Comparison of ENCODE assay signal across 1 cellular context in the genomic region with DNA sequence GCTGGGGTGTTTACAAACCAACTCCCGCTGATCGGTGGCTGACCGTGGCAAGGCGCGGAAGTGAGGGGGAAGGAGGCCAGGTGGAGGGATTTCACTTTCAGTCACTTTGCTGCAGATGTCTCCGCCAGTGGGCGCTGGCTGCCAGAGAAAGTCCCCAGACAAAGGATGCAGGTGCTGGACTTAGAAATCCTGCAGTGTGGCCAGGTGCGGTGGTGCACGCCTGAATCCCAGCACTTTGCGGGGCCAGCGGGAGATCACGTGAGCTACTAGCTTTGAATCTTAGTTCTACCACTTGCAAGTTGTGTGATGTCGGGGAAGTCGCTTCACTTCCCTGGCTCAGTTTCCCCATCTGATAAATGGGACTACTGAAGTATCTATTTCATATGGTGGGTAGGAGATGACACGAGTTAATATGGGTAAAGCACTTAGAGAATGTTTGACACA.
TF ChIP-seq lines count a peak whose summit lies in the region.

No MANE protein-coding gene starts in this region.

TF ChIP-seq in HepG2, 621 proteins besides CTCF, POLR2A, EP300 and RAD21 (continued from another document and continues in another):
- TF ChIP-seq, protein P1, sequence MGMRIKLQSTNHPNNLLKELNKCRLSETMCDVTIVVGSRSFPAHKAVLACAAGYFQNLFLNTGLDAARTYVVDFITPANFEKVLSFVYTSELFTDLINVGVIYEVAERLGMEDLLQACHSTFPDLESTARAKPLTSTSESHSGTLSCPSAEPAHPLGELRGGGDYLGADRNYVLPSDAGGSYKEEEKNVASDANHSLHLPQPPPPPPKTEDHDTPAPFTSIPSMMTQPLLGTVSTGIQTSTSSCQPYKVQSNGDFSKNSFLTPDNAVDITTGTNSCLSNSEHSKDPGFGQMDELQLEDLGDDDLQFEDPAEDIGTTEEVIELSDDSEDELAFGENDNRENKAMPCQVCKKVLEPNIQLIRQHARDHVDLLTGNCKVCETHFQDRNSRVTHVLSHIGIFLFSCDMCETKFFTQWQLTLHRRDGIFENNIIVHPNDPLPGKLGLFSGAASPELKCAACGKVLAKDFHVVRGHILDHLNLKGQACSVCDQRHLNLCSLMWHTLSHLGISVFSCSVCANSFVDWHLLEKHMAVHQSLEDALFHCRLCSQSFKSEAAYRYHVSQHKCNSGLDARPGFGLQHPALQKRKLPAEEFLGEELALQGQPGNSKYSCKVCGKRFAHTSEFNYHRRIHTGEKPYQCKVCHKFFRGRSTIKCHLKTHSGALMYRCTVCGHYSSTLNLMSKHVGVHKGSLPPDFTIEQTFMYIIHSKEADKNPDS (CRISPR knock-in tag; IDR thresholded peaks at IDR 0.05), result no peak
- TF ChIP-seq ARNTL (CRISPR knock-in tag; IDR thresholded peaks at IDR 0.05) (no peak), ZNF10 (CRISPR knock-in tag; IDR thresholded peaks at IDR 0.05; ENCODE audit: borderline replicate concordance, low read depth) (no peak), PHF20 (CRISPR knock-in tag; IDR thresholded peaks at IDR 0.05) (no peak), ZNF143 (CRISPR knock-in tag; IDR thresholded peaks at IDR 0.05) (peak; percentile 30; the same call in 1 of the 2 replicates), ELF3 (CRISPR knock-in tag; IDR thresholded peaks at IDR 0.05) (peak; percentile 68; the same call in 1 of the 2 replicates), RFX1 (IDR thresholded peaks at IDR 0.05) (no peak), RBFOX2 (IDR thresholded peaks at IDR 0.05; ENCODE audit: low read depth, low read length) (no peak), ZNF652 (CRISPR knock-in tag; IDR thresholded peaks at IDR 0.05; ENCODE audit: borderline replicate concordance, low read depth) (no peak), MED8 (CRISPR knock-in tag; IDR thresholded peaks at IDR 0.05; ENCODE audit: insufficient replicate concordance) (no peak), NPAS2 (CRISPR knock-in tag; IDR thresholded peaks at IDR 0.05; ENCODE audit: borderline replicate concordance) (no peak), ZNF552 (CRISPR knock-in tag; IDR thresholded peaks at IDR 0.05; ENCODE audit: borderline replicate concordance) (no peak), SRF (IDR thresholded peaks at IDR 0.05; ENCODE audit: low read depth, low read length) (no peak), CHD4 (IDR thresholded peaks at IDR 0.05; ENCODE audit: borderline replicate concordance, low read length) (peak; percentile 64; the same call in 1 of the 2 replicates), DMAP1 (CRISPR knock-in tag; IDR thresholded peaks at IDR 0.05) (no peak), JUNB (CRISPR knock-in tag; IDR thresholded peaks at IDR 0.05; ENCODE audit: borderline replicate concordance) (no peak), TARDBP (CRISPR knock-in tag; IDR thresholded peaks at IDR 0.05) (peak; percentile 73; the same call in 1 of the 2 replicates), ZNF432 (CRISPR knock-in tag; IDR thresholded peaks at IDR 0.05; ENCODE audit: borderline replicate concordance) (no peak), U2AF1 (optimal IDR thresholded peaks at IDR 0.05; ENCODE audit: low read depth, low read length) (no peak), ZSCAN21 (CRISPR knock-in tag; IDR thresholded peaks at IDR 0.05; ENCODE audit: borderline replicate concordance) (no peak), ZNF598 (CRISPR knock-in tag; IDR thresholded peaks at IDR 0.05; ENCODE audit: borderline replicate concordance) (no peak; the same call in 1 of the 2 replicates)
- TF ChIP-seq, protein P2, sequence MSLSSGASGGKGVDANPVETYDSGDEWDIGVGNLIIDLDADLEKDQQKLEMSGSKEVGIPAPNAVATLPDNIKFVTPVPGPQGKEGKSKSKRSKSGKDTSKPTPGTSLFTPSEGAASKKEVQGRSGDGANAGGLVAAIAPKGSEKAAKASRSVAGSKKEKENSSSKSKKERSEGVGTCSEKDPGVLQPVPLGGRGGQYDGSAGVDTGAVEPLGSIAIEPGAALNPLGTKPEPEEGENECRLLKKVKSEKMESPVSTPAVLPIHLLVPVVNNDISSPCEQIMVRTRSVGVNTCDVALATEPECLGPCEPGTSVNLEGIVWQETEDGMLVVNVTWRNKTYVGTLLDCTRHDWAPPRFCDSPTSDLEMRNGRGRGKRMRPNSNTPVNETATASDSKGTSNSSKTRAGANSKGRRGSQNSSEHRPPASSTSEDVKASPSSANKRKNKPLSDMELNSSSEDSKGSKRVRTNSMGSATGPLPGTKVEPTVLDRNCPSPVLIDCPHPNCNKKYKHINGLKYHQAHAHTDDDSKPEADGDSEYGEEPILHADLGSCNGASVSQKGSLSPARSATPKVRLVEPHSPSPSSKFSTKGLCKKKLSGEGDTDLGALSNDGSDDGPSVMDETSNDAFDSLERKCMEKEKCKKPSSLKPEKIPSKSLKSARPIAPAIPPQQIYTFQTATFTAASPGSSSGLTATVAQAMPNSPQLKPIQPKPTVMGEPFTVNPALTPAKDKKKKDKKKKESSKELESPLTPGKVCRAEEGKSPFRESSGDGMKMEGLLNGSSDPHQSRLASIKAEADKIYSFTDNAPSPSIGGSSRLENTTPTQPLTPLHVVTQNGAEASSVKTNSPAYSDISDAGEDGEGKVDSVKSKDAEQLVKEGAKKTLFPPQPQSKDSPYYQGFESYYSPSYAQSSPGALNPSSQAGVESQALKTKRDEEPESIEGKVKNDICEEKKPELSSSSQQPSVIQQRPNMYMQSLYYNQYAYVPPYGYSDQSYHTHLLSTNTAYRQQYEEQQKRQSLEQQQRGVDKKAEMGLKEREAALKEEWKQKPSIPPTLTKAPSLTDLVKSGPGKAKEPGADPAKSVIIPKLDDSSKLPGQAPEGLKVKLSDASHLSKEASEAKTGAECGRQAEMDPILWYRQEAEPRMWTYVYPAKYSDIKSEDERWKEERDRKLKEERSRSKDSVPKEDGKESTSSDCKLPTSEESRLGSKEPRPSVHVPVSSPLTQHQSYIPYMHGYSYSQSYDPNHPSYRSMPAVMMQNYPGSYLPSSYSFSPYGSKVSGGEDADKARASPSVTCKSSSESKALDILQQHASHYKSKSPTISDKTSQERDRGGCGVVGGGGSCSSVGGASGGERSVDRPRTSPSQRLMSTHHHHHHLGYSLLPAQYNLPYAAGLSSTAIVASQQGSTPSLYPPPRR (CRISPR knock-in tag; IDR thresholded peaks at IDR 0.05; ENCODE audit: borderline replicate concordance), result no peak
- TF ChIP-seq, protein P3, sequence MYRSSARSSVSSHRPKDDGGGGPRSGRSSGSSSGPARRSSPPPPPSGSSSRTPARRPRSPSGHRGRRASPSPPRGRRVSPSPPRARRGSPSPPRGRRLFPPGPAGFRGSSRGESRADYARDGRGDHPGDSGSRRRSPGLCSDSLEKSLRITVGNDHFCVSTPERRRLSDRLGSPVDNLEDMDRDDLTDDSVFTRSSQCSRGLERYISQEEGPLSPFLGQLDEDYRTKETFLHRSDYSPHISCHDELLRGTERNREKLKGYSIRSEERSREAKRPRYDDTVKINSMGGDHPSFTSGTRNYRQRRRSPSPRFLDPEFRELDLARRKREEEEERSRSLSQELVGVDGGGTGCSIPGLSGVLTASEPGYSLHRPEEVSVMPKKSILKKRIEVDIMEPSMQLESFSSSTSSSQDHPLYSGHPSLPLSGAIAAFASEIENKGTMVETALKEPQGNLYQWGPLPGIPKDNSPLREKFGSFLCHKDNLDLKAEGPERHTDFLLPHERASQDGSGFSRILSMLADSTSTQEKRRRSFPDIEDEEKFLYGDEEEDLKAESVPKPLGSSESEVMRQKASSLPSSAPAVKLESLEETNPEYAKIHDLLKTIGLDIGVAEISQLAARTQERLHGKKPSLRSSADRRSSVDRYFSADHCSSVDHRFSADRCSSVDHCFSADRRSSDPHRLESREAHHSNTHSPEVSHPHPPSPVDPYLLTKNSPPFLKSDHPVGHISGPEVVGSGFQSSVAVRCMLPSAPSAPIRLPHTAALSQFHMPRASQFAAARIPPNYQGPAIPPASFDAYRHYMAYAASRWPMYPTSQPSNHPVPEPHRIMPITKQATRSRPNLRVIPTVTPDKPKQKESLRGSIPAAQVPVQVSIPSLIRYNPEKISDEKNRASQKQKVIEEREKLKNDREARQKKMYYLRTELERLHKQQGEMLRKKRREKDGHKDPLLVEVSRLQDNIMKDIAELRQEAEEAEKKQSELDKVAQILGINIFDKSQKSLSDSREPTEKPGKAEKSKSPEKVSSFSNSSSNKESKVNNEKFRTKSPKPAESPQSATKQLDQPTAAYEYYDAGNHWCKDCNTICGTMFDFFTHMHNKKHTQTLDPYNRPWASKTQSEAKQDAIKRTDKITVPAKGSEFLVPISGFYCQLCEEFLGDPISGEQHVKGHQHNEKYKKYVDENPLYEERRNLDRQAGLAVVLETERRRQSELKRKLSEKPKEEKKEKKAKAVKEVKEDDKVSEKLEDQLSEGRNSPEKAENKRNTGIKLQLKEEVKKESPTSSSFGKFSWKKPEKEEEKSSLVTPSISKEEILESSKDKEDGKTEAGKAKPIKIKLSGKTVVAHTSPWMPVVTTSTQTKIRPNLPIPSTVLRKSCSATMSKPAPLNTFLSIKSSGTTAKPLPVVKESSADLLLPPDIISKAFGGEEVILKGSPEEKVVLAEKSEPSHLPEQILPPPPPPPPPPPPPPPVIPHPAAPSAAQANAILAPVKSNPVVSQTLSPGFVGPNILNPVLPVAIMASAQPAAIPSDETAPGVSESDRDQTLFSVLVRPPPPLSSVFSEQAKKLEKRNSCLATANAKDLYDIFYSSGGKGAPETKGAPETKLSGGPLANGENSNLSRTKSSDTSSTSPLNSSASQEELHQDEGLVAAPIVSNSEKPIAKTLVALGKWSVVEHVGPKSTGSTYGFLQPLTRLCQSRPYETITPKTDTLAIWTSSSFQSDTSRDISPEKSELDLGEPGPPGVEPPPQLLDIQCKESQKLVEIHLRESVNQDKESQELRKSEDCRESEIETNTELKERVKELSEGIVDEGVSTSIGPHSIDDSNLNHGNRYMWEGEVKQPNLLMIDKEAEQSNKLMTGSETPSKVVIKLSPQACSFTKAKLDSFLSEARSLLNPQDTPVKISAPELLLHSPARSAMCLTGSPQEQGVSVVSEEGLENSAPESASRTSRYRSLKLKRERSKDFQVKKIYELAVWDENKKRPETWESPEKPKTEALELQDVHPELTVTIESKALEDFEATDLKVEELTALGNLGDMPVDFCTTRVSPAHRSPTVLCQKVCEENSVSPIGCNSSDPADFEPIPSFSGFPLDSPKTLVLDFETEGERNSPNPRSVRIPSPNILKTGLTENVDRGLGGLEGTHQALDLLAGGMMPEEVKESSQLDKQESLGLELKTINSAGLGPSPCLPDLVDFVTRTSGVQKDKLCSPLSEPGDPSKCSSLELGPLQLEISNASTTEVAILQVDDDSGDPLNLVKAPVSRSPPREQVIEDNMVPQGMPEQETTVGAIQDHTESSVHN (CRISPR knock-in tag; IDR thresholded peaks at IDR 0.05), result no peak
- TF ChIP-seq, protein P4, sequence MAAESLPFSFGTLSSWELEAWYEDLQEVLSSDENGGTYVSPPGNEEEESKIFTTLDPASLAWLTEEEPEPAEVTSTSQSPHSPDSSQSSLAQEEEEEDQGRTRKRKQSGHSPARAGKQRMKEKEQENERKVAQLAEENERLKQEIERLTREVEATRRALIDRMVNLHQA (CRISPR knock-in tag; IDR thresholded peaks at IDR 0.05), result no peak
- TF ChIP-seq, protein P5, sequence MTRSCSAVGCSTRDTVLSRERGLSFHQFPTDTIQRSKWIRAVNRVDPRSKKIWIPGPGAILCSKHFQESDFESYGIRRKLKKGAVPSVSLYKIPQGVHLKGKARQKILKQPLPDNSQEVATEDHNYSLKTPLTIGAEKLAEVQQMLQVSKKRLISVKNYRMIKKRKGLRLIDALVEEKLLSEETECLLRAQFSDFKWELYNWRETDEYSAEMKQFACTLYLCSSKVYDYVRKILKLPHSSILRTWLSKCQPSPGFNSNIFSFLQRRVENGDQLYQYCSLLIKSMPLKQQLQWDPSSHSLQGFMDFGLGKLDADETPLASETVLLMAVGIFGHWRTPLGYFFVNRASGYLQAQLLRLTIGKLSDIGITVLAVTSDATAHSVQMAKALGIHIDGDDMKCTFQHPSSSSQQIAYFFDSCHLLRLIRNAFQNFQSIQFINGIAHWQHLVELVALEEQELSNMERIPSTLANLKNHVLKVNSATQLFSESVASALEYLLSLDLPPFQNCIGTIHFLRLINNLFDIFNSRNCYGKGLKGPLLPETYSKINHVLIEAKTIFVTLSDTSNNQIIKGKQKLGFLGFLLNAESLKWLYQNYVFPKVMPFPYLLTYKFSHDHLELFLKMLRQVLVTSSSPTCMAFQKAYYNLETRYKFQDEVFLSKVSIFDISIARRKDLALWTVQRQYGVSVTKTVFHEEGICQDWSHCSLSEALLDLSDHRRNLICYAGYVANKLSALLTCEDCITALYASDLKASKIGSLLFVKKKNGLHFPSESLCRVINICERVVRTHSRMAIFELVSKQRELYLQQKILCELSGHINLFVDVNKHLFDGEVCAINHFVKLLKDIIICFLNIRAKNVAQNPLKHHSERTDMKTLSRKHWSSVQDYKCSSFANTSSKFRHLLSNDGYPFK (CRISPR knock-in tag; IDR thresholded peaks at IDR 0.05; ENCODE audit: borderline replicate concordance), result peak; percentile 69; the same call in 1 of the 2 replicates
- TF ChIP-seq, protein P6, sequence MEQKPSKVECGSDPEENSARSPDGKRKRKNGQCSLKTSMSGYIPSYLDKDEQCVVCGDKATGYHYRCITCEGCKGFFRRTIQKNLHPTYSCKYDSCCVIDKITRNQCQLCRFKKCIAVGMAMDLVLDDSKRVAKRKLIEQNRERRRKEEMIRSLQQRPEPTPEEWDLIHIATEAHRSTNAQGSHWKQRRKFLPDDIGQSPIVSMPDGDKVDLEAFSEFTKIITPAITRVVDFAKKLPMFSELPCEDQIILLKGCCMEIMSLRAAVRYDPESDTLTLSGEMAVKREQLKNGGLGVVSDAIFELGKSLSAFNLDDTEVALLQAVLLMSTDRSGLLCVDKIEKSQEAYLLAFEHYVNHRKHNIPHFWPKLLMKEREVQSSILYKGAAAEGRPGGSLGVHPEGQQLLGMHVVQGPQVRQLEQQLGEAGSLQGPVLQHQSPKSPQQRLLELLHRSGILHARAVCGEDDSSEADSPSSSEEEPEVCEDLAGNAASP (CRISPR knock-in tag; IDR thresholded peaks at IDR 0.05; ENCODE audit: borderline replicate concordance), result no peak
- TF ChIP-seq, protein P7, sequence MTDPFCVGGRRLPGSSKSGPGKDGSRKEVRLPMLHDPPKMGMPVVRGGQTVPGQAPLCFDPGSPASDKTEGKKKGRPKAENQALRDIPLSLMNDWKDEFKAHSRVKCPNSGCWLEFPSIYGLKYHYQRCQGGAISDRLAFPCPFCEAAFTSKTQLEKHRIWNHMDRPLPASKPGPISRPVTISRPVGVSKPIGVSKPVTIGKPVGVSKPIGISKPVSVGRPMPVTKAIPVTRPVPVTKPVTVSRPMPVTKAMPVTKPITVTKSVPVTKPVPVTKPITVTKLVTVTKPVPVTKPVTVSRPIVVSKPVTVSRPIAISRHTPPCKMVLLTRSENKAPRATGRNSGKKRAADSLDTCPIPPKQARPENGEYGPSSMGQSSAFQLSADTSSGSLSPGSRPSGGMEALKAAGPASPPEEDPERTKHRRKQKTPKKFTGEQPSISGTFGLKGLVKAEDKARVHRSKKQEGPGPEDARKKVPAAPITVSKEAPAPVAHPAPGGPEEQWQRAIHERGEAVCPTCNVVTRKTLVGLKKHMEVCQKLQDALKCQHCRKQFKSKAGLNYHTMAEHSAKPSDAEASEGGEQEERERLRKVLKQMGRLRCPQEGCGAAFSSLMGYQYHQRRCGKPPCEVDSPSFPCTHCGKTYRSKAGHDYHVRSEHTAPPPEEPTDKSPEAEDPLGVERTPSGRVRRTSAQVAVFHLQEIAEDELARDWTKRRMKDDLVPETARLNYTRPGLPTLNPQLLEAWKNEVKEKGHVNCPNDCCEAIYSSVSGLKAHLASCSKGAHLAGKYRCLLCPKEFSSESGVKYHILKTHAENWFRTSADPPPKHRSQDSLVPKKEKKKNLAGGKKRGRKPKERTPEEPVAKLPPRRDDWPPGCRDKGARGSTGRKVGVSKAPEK (CRISPR knock-in tag; IDR thresholded peaks at IDR 0.05; ENCODE audit: borderline replicate concordance), result no peak
- TF ChIP-seq, protein P8, sequence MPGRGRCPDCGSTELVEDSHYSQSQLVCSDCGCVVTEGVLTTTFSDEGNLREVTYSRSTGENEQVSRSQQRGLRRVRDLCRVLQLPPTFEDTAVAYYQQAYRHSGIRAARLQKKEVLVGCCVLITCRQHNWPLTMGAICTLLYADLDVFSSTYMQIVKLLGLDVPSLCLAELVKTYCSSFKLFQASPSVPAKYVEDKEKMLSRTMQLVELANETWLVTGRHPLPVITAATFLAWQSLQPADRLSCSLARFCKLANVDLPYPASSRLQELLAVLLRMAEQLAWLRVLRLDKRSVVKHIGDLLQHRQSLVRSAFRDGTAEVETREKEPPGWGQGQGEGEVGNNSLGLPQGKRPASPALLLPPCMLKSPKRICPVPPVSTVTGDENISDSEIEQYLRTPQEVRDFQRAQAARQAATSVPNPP (CRISPR knock-in tag; IDR thresholded peaks at IDR 0.05), result no peak
